Comparison of ENCODE assay signal across 26 cellular contexts in genomic region chr2:241768251-241768711, GRCh38. TPM values are rescaled to one million over a fixed set of nuclear protein-coding genes. Genes with fewer than 3 reads are reported as not detected.
DNase-seq lines count a peak whose midpoint lies in the region; ATAC-seq and TF ChIP-seq lines count a peak whose summit lies in the region.
"Had no signal": no experiment of that assay in that cellular context is flagged by ENCODE, and none has a peak within 500 bp of the region (broad histone marks: within the 10 kb centered on the region; RNA-seq: fewer than 3 reads in every experiment).

No MANE protein-coding gene starts in this region.

- H3K4me1 ChIP-seq in esophagus squamous epithelium, result peaks cover 0 to 26% (median 6%) of the 10 kb centered on the region in 3 donors
- H3K4me1 ChIP-seq: adrenal gland, right atrium auricular region had no signal

- TF ChIP-seq CTCF in GM13976 (IDR thresholded peaks at IDR 0.05; ENCODE audit: borderline replicate concordance, control extremely low read depth, extremely low read depth, insufficient read depth, missing control alignments) (no peak), progenitor cell of endocrine pancreas (IDR thresholded peaks at IDR 0.05; ENCODE audit: unreplicated experiment) (no peak), esophagus squamous epithelium (IDR thresholded peaks at IDR 0.05) (no peak)

- no peaks in the 10 kb centered on the region for H3K27me3 Mint-ChIP-seq in activated T-cell treated with anti-CD3 and anti-CD28 coated beads, Interleukin-2, amount 50 U/mL, for 72 hours (ENCODE audit: low read depth)
- peaks cover 2% of the 10 kb centered on the region for H3K27me3 Mint-ChIP-seq in progenitor cell of endocrine pancreas
- H3K27me3 Mint-ChIP-seq: CD4-positive, CD25-positive, alpha-beta regulatory T cell; memory B cell; naive thymus-derived CD4-positive, alpha-beta T cell had no signal

- H3K4me3 ChIP-seq in esophagus squamous epithelium, result no peak overlapping the region
- H3K4me3 ChIP-seq: adrenal gland, esophagus muscularis mucosa, right atrium auricular region, suprapubic skin, vagina had no signal

- in situ Hi-C loops in GM13976 (cut with MboI; ENCODE audit: low sequenced_read_pairs, unreplicated experiment), result no loop called here

- peaks cover 0 to 31% (median 0%) of the 10 kb centered on the region in 3 donors for H3K36me3 ChIP-seq in esophagus squamous epithelium
- H3K36me3 ChIP-seq: adrenal gland, brain microvascular endothelial cell, right atrium auricular region had no signal

- H3K27ac Mint-ChIP-seq in activated T-cell treated with anti-CD3 and anti-CD28 coated beads, Interleukin-2, amount 50 U/mL, for 72 hours, result no peak overlapping the region
- peak overlapping the region; percentile 49 for H3K27ac Mint-ChIP-seq in progenitor cell of endocrine pancreas
- H3K27ac Mint-ChIP-seq: CD4-positive, CD25-positive, alpha-beta regulatory T cell; HFFc6; memory B cell; naive thymus-derived CD4-positive, alpha-beta T cell had no signal

- H3K9me3 Mint-ChIP-seq in activated T-cell treated with anti-CD3 and anti-CD28 coated beads, Interleukin-2, amount 50 U/mL, for 72 hours, result no peaks in the 10 kb centered on the region
- H3K9me3 Mint-ChIP-seq in progenitor cell of endocrine pancreas (ENCODE audit: low read depth), result no peaks in the 10 kb centered on the region
- H3K9me3 Mint-ChIP-seq: CD4-positive, CD25-positive, alpha-beta regulatory T cell; HFFc6; memory B cell; naive thymus-derived CD4-positive, alpha-beta T cell had no signal

- peaks cover 0 to 26% (median 0%) of the 10 kb centered on the region in 4 donors for H3K27me3 ChIP-seq in esophagus squamous epithelium
- H3K27me3 ChIP-seq: adrenal gland, brain microvascular endothelial cell, right atrium auricular region, suprapubic skin, vagina had no signal

- TF ChIP-seq POLR2A in esophagus squamous epithelium (IDR thresholded peaks at IDR 0.05), result no peak

- ATAC-seq in activated T-cell treated with anti-CD3 and anti-CD28 coated beads, Interleukin-2, amount 50 U/mL, for 72 hours (replicated peaks in 1 of 2), result no peak
- no peak for ATAC-seq in GM19351 (IDR thresholded peaks at IDR 0.05; ENCODE audit: unreplicated experiment)
- ATAC-seq in HG03432 (IDR thresholded peaks at IDR 0.05; ENCODE audit: unreplicated experiment), result no peak
- ATAC-seq: activated CD4-positive, CD25-positive, alpha-beta regulatory T cell treated with anti-CD3 and anti-CD28 coated beads, Interleukin-2, amount 50 U/mL, for 24 hours; naive thymus-derived CD4-positive, alpha-beta T cell had no signal

- DNase-seq in activated T-cell treated with anti-CD3 and anti-CD28 coated beads, Interleukin-2, amount 50 U/mL, for 48 hours, result peak; percentile 11 to 18
- DNase-seq in activated T-cell treated with anti-CD3 and anti-CD28 coated beads, Interleukin-2, amount 50 U/mL, for 72 hours, result no peak
- DNase-seq in GM13976 (ENCODE audit: low spot score), result peak; percentile 20
- peak; percentile 10 for DNase-seq in epidermal melanocyte (ENCODE audit: insufficient read length, low spot score)
- DNase-seq in progenitor cell of endocrine pancreas (ENCODE audit: low spot score, unreplicated experiment), result no peak
- no peak for DNase-seq in esophagus squamous epithelium (lab: John Stamatoyannopoulos, UW)
- DNase-seq: activated gamma-delta T cell treated with Interleukin-2 at 50 U/mL for 16 hours; brain microvascular endothelial cell; CD4-positive, CD25-positive, alpha-beta regulatory T cell; DMS 273 treated with DMSO at 0.1 percent for 48 hours; effector memory CD4-positive, alpha-beta T cell; HFFc6; MV-4-11; NCI-H1694; NCI-H526 treated with DMSO at 0.1 percent for 48 hours had no signal

- peaks cover 13% of the 10 kb centered on the region for H3K4me1 Mint-ChIP-seq in activated T-cell treated with anti-CD3 and anti-CD28 coated beads, Interleukin-2, amount 50 U/mL, for 72 hours (ENCODE audit: low read depth)
- H3K4me1 Mint-ChIP-seq in progenitor cell of endocrine pancreas (ENCODE audit: low read depth), result no peaks in the 10 kb centered on the region

- no peak overlapping the region for H3K27ac ChIP-seq in esophagus squamous epithelium
- H3K27ac ChIP-seq: adrenal gland, brain microvascular endothelial cell, esophagus muscularis mucosa, right atrium auricular region, suprapubic skin, vagina had no signal

- 20% methylated on average over 1 of the region's 29 CpGs; no CpG with 5 or more reads in 1 of the 2 donors for WGBS in esophagus squamous epithelium, 2 donors

- peaks cover 0 to 1% of the 10 kb centered on the region in 2 donors for H3K36me3 Mint-ChIP-seq in activated T-cell treated with anti-CD3 and anti-CD28 coated beads, Interleukin-2, amount 50 U/mL, for 72 hours (ENCODE audit: insufficient read depth in 2 of 2)
- H3K36me3 Mint-ChIP-seq in progenitor cell of endocrine pancreas (ENCODE audit: insufficient read depth), result no peaks in the 10 kb centered on the region
- H3K36me3 Mint-ChIP-seq: CD4-positive, CD25-positive, alpha-beta regulatory T cell; memory B cell; naive thymus-derived CD4-positive, alpha-beta T cell had no signal

- no peaks in the 10 kb centered on the region for H3K9me3 ChIP-seq in esophagus squamous epithelium
- H3K9me3 ChIP-seq: adrenal gland, esophagus muscularis mucosa, right atrium auricular region, suprapubic skin, vagina had no signal

- H3K4me3 Mint-ChIP-seq in activated T-cell treated with anti-CD3 and anti-CD28 coated beads, Interleukin-2, amount 50 U/mL, for 72 hours, result no peak overlapping the region
- no peak overlapping the region for H3K4me3 Mint-ChIP-seq in progenitor cell of endocrine pancreas (ENCODE audit: low read depth)
- H3K4me3 Mint-ChIP-seq: HFFc6; memory B cell; naive thymus-derived CD4-positive, alpha-beta T cell had no signal

- intact Hi-C loops in esophagus squamous epithelium (cut with DNase I), result no loop called here

RNA-seq across cellular contexts. Expression of gene GAL3ST2, which starts 8.3 kb away (rescaled TPM):
- total RNA-seq in activated T-cell treated with anti-CD3 and anti-CD28 coated beads, Interleukin-2, amount 50 U/mL, for 72 hours, result under 1 TPM; 0.53 to 0.82 TPM
- total RNA-seq in progenitor cell of endocrine pancreas, result 0.51 and 0.84 TPM in 2 replicates
- total RNA-seq in esophagus squamous epithelium, result under 1 TPM in 1 of 4 donors, not detected in 3; 0.38 TPM
- total RNA-seq: HT-29, suprapubic skin had no signal

RNA-seq across cellular contexts. Expression of gene D2HGDH, which starts 33.9 kb away (rescaled TPM):
- total RNA-seq in activated T-cell treated with anti-CD3 and anti-CD28 coated beads, Interleukin-2, amount 50 U/mL, for 72 hours, result 10 to 100 TPM; 24.0 to 25.8 TPM
- total RNA-seq in progenitor cell of endocrine pancreas (28.8 and 34.8 TPM in 2 replicates), esophagus squamous epithelium (10 to 100 TPM; 16.9 to 33.4 (median 23.6) TPM)

RNA-seq across cellular contexts. Expression of gene NEU4, which starts 40.7 kb away (rescaled TPM):
- 1 to 10 TPM in 1 of 2 donors, under 1 TPM in 1; 0.37 to 1.4 TPM for total RNA-seq in activated T-cell treated with anti-CD3 and anti-CD28 coated beads, Interleukin-2, amount 50 U/mL, for 72 hours
- 1.3 and 1.4 TPM in 2 replicates for total RNA-seq in progenitor cell of endocrine pancreas
- total RNA-seq in esophagus squamous epithelium, result not detected
- total RNA-seq: vagina had no signal

Comparison
In these comparisons a context has a peak if more than half of its experiments do, and no peak if none do; other contexts are left out.
1. DNase-seq: peak in activated T-cell treated with anti-CD3 and anti-CD28 coated beads, Interleukin-2, amount 50 U/mL, for 48 hours (2 of 2), GM13976 (single experiment) and epidermal melanocyte (single experiment); none in activated T-cell treated with anti-CD3 and anti-CD28 coated beads, Interleukin-2, amount 50 U/mL, for 72 hours (0 of 2), progenitor cell of endocrine pancreas (single experiment) and esophagus squamous epithelium (single experiment).